28 cellular contexts compared by ENCODE assay signal in genomic region chr22:46018859-46019258, GRCh38. TPM values are rescaled to one million over a fixed set of nuclear protein-coding genes. Genes with fewer than 3 reads are reported as not detected.
DNase-seq lines count a peak whose midpoint lies in the region; ATAC-seq, FAIRE-seq and TF ChIP-seq lines count a peak whose summit lies in the region.
"Had no signal": no experiment of that assay in that cellular context is flagged by ENCODE, and none has a peak within 500 bp of the region (broad histone marks: within the 10 kb centered on the region; RNA-seq: fewer than 3 reads in every experiment).

No MANE protein-coding gene starts in this region.

- H3K4me2 ChIP-seq in PC-3 (ENCODE audit: low read length): peak overlapping the region; percentile 29
- H3K4me2 ChIP-seq in osteoblast (ENCODE audit: insufficient read depth, low read length): no peak overlapping the region

- no peak for FAIRE-seq in bronchial epithelial cell (lab: Jason Lieb, UNC)
- FAIRE-seq: GM18507, GM19239 had no signal

- H3K27ac ChIP-seq in PC-3 (ENCODE audit: low read length) (peak overlapping the region; percentile 72), osteoblast (ENCODE audit: low read depth, low read length) (no peak overlapping the region)
- H3K27ac ChIP-seq: adrenal gland, testis had no signal

- peaks cover 22% of the 10 kb centered on the region for H3K79me2 ChIP-seq in PC-3 (ENCODE audit: low read length)
- H3K79me2 ChIP-seq in osteoblast (ENCODE audit: insufficient read depth, low read length): peaks cover 9% of the 10 kb centered on the region

- no peak overlapping the region for H2AFZ ChIP-seq in PC-3 (ENCODE audit: low read length)
- H2AFZ ChIP-seq in osteoblast (ENCODE audit: low read length): no peak overlapping the region

- H3K4me1 ChIP-seq in PC-3 (ENCODE audit: insufficient read depth, low read length): peaks cover 43% of the 10 kb centered on the region
- H3K4me1 ChIP-seq in osteoblast (ENCODE audit: insufficient read depth, low read length): peaks cover 8% of the 10 kb centered on the region

- no peak overlapping the region for H3K4me3 ChIP-seq in PC-3 (ENCODE audit: low read length)
- H3K4me3 ChIP-seq in bronchial epithelial cell (ENCODE audit: low read depth, low read length): no peak overlapping the region
- H3K4me3 ChIP-seq in osteoblast (ENCODE audit: insufficient read depth, low read length): no peak overlapping the region
- H3K4me3 ChIP-seq: adrenal gland, testis had no signal

- TF ChIP-seq CTCF in PC-3 (conservative IDR thresholded peaks at IDR 0.05; ENCODE audit: low read depth, low read length) (no peak), bronchial epithelial cell (IDR thresholded peaks at IDR 0.05; ENCODE audit: insufficient read depth, low read length, severe bottlenecking) (no peak), osteoblast (IDR thresholded peaks at IDR 0.05; ENCODE audit: extremely low read depth, low read depth, low read length) (no peak)

- intact Hi-C loops in PC-3 (cut with micrococcal nuclease): no loop called here

- CTCF ChIA-PET in PC-3 (lab: Charles Lee): interaction anchor here (0.6 kb wide), 1 partner anchor 347 kb away, joined by 6 read pairs; the partner anchor contains the start of gene ATXN10

- POLR2A ChIA-PET in PC-3 (lab: Charles Lee; ENCODE audit: unreplicated experiment): interaction anchor here (0.8 to 1.0 kb wide), 2 partner anchors 24 to 51 kb away, joined by 3 to 7 read pairs; no protein-coding TSS in a partner anchor

- H3K36me3 ChIP-seq in PC-3 (ENCODE audit: low read depth, low read length) (no peaks in the 10 kb centered on the region), bronchial epithelial cell (ENCODE audit: control insufficient read depth, insufficient read depth, low read length) (no peaks in the 10 kb centered on the region), osteoblast (ENCODE audit: insufficient read depth, low read length) (no peaks in the 10 kb centered on the region)
- H3K36me3 ChIP-seq: adrenal gland had no signal

- 0 out of 2 replicates have a peak overlapping the region, but pooled peaks have one; percentile 2 for H3K9ac ChIP-seq in PC-3 (ENCODE audit: low read length)

- H3K9me3 ChIP-seq in PC-3 (ENCODE audit: low read length) (no peaks in the 10 kb centered on the region), osteoblast (ENCODE audit: low read depth, low read length) (no peaks in the 10 kb centered on the region)
- H3K9me3 ChIP-seq: adrenal gland, testis had no signal

- no TSS peak for BruUV-seq in PC-3 (replicated peaks; lab: Mats Ljungman, UMichigan)

- no peaks in the 10 kb centered on the region for H3K9me2 ChIP-seq in PC-3 (replicated peaks; ENCODE audit: low read length)

- DNase-seq in DMS53 (lab: John Stamatoyannopoulos, UW) (peak; percentile 54), DMS53 treated with DMSO at 0.1 percent for 48 hours (lab: John Stamatoyannopoulos, UW; ENCODE audit: unreplicated experiment) (no peak), PC-3 (peak; percentile 72), bronchial epithelial cell (ENCODE audit: low read depth) (peak; percentile 36), osteoblast (ENCODE audit: insufficient read length, low spot score, missing footprints) (peak; percentile 57), COLO829 (ENCODE audit: low spot score) (no peak)
- DNase-seq: 8988T; activated CD4-positive, alpha-beta memory T cell treated with anti-CD3 and anti-CD28 coated beads, Interleukin-2, amount 10 ng/mL, durations not matched to agents 7 days and 5 days; activated CD4-positive, CD25-positive, alpha-beta regulatory T cell treated with anti-CD3 and anti-CD28 coated beads, Interleukin-2, amount 50 U/mL, for 72 hours; activated CD8-positive, alpha-beta memory T cell treated with anti-CD3 and anti-CD28 coated beads, Interleukin-2, amount 50 U/mL, for 48 hours; activated naive CD4-positive, alpha-beta T cell treated with anti-CD3 and anti-CD28 coated beads for 36 hours; CD4-positive, CD25-positive, alpha-beta regulatory T cell; hypothalamus; KG1; NCI-H1417 treated with DMSO at 0.1 percent for 48 hours; NCI-H345; NCI-H82; nephron progenitor cell; stimulated activated CD4-positive, alpha-beta T cell treated with anti-CD3 and anti-CD28 coated beads, Interleukin-1b, Interleukin-23, amount 100 ng/mL, for 48 hours; stimulated activated naive CD8-positive, alpha-beta T cell treated with anti-CD3 and anti-CD28 coated beads, Interleukin-15, Interleukin-2, amounts not matched to agents 100 U/mL and 50 U/mL, for 24 hours; T-helper 2 cell; testis had no signal

- H3F3A ChIP-seq in PC-3 (ENCODE audit: low read length, unreplicated experiment): no peaks in the 10 kb centered on the region

- H3K27me3 ChIP-seq in PC-3 (ENCODE audit: low read length): no peaks in the 10 kb centered on the region
- no peaks in the 10 kb centered on the region for H3K27me3 ChIP-seq in bronchial epithelial cell (ENCODE audit: control insufficient read depth, insufficient read depth, low read length)
- H3K27me3 ChIP-seq in osteoblast (ENCODE audit: insufficient read depth, low read length): no peaks in the 10 kb centered on the region
- H3K27me3 ChIP-seq: adrenal gland, testis had no signal

- H4K20me1 ChIP-seq in PC-3 (ENCODE audit: low read length): no peaks in the 10 kb centered on the region
- H4K20me1 ChIP-seq in osteoblast (ENCODE audit: insufficient read depth, low read length): no peaks in the 10 kb centered on the region

- ATAC-seq in PC-3: peak; percentile 45
- no peak for ATAC-seq in HG03520 (IDR thresholded peaks at IDR 0.05; ENCODE audit: unreplicated experiment)
- ATAC-seq in HG03460 (IDR thresholded peaks at IDR 0.05; ENCODE audit: unreplicated experiment): no peak
- ATAC-seq: stimulated activated naive CD8-positive, alpha-beta T cell treated with anti-CD3 and anti-CD28 coated beads, Interleukin-15, Interleukin-2, amounts not matched to agents 100 U/mL and 50 U/mL, for 24 hours had no signal

RNA-seq across cellular contexts. Expression of gene WNT7B, which starts 41.9 kb away (rescaled TPM):
- total RNA-seq in PC-3 (2014; rRNA removed) (42.0 and 73.1 TPM in 2 replicates), bronchial epithelial cell (18.2 and 23.9 TPM in 2 replicates), osteoblast (0.59 TPM in 1 of 2 replicates, not detected in the other)
- total RNA-seq: activated CD4-positive, alpha-beta memory T cell treated with anti-CD3 and anti-CD28 coated beads, Interleukin-2, amount 10 ng/mL, durations not matched to agents 7 days and 5 days; activated naive CD4-positive, alpha-beta T cell treated with anti-CD3 and anti-CD28 coated beads for 36 hours; activated T-helper 1 cell treated with anti-CD3 and anti-CD28 coated beads, Interleukin-12 subunit alpha, Interleukin-12 subunit beta, Interleukin-2, Interleukin-4 antibody, amounts not matched to agents 30 ng/mL and 10 ng/mL and 1 ng/mL, durations not matched to agents 14 hours and 24 hours and 36 hours; CD4-positive, CD25-positive, alpha-beta regulatory T cell had no signal

Comparison
In these comparisons a context has a peak if more than half of its experiments do, and no peak if none do; other contexts are left out.
1. DNase-seq: peak in DMS53 (single experiment), PC-3 (single experiment), bronchial epithelial cell (single experiment) and osteoblast (single experiment); none in DMS53 treated with DMSO at 0.1 percent for 48 hours (single experiment) and COLO829 (single experiment).
2. RNA of gene WNT7B, which starts 41.9 kb away (total RNA-seq): 42.0 to 73.1 TPM in PC-3 and 18.2 to 23.9 TPM in bronchial epithelial cell; 0.59 TPM in osteoblast; every median in the first group is over 10 times any median in the second.